ENCODE assay signal across 30 cellular contexts in genomic region chr9:98961513-98962180, GRCh38. TPM values are rescaled to one million over a fixed set of nuclear protein-coding genes. Genes with fewer than 3 reads are reported as not detected.
DNase-seq lines count a peak whose midpoint lies in the region; ATAC-seq and TF ChIP-seq lines count a peak whose summit lies in the region.
"Had no signal": no experiment of that assay in that cellular context is flagged by ENCODE, and none has a peak within 500 bp of the region (broad histone marks: within the 10 kb centered on the region; RNA-seq: fewer than 3 reads in every experiment).

No MANE protein-coding gene starts in this region.

- TF ChIP-seq POLR2A in esophagus squamous epithelium (IDR thresholded peaks at IDR 0.05), result no peak

- peaks cover 57% of the 10 kb centered on the region for H3K4me1 Mint-ChIP-seq in nephron
- H3K4me1 Mint-ChIP-seq: activated CD4-positive, alpha-beta T cell treated with anti-CD3 and anti-CD28 coated beads, Interleukin-2, amount 10 ng/mL, durations not matched to agents 7 days and 5 days; activated naive CD8-positive, alpha-beta T cell treated with anti-CD3 and anti-CD28 coated beads for 36 hours; activated T-helper 17 cell treated with anti-CD3 and anti-CD28 coated beads, Interleukin-2, amount 50 U/mL, for 72 hours; IgD-negative memory B cell had no signal

- intact Hi-C loops in esophagus squamous epithelium (cut with DNase I), result no loop called here

- peak overlapping the region in 1 of 3 experiments; percentile 5 for H3K4me3 Mint-ChIP-seq in nephron
- H3K4me3 Mint-ChIP-seq: activated CD4-positive, alpha-beta T cell treated with anti-CD3 and anti-CD28 coated beads, Interleukin-2, amount 10 ng/mL, durations not matched to agents 7 days and 5 days; activated naive CD8-positive, alpha-beta T cell treated with anti-CD3 and anti-CD28 coated beads for 36 hours; activated T-helper 17 cell treated with anti-CD3 and anti-CD28 coated beads, Interleukin-2, amount 50 U/mL, for 72 hours; IgD-negative memory B cell had no signal

- H3K27ac Mint-ChIP-seq in nephron, result peak overlapping the region in 2 of 3 experiments; percentile 68 to 78
- H3K27ac Mint-ChIP-seq: activated CD4-positive, alpha-beta T cell treated with anti-CD3 and anti-CD28 coated beads, Interleukin-2, amount 10 ng/mL, durations not matched to agents 7 days and 5 days; activated naive CD8-positive, alpha-beta T cell treated with anti-CD3 and anti-CD28 coated beads for 36 hours; activated T-helper 17 cell treated with anti-CD3 and anti-CD28 coated beads, Interleukin-2, amount 50 U/mL, for 72 hours; IgD-negative memory B cell had no signal

- H3K27me3 Mint-ChIP-seq in nephron (ENCODE audit: low read depth), result no peaks in the 10 kb centered on the region
- H3K27me3 Mint-ChIP-seq: activated naive CD8-positive, alpha-beta T cell treated with anti-CD3 and anti-CD28 coated beads for 36 hours had no signal

- H3K4me1 ChIP-seq in SJSA1 (replicated peaks) (peaks cover 59% of the 10 kb centered on the region), esophagus squamous epithelium (peaks cover 0 to 75% (median 39%) of the 10 kb centered on the region in 3 donors), subcutaneous abdominal adipose tissue (ENCODE audit: control insufficient read depth in 5 of 5, insufficient read depth in 5 of 5, low read length in 5 of 5) (peaks cover 18 to 85% (median 79%) of the 10 kb centered on the region in 5 donors)
- H3K4me1 ChIP-seq: foreskin keratinocyte, psoas muscle, thyroid gland had no signal

- H3K9me3 Mint-ChIP-seq in nephron, result peaks cover 9% of the 10 kb centered on the region
- H3K9me3 Mint-ChIP-seq: activated CD4-positive, alpha-beta T cell treated with anti-CD3 and anti-CD28 coated beads, Interleukin-2, amount 10 ng/mL, durations not matched to agents 7 days and 5 days; activated naive CD8-positive, alpha-beta T cell treated with anti-CD3 and anti-CD28 coated beads for 36 hours; activated T-helper 17 cell treated with anti-CD3 and anti-CD28 coated beads, Interleukin-2, amount 50 U/mL, for 72 hours had no signal

- ATAC-seq in GM18520 (IDR thresholded peaks at IDR 0.05; ENCODE audit: unreplicated experiment), result no peak
- ATAC-seq in left lobe of liver, result no peak
- ATAC-seq: activated T-helper 17 cell treated with anti-CD3 and anti-CD28 coated beads, Interleukin-2, amount 50 U/mL, for 72 hours; foreskin keratinocyte; lower lobe of right lung had no signal

- no peak for DNase-seq in SJSA1 (ENCODE audit: low read depth in 1 of 2, low spot score in 2 of 2)
- no peak for DNase-seq in esophagus squamous epithelium (lab: John Stamatoyannopoulos, UW)
- no peak for DNase-seq in left lobe of liver (ENCODE audit: low spot score)
- DNase-seq in NCI-H345 treated with DMSO at 0.1 percent for 48 hours (lab: John Stamatoyannopoulos, UW; ENCODE audit: unreplicated experiment), result no peak
- no peak for DNase-seq in SIG-M5 treated with dmso at 0.1 percent for 504 hours (lab: John Stamatoyannopoulos, UW; ENCODE audit: unreplicated experiment)
- DNase-seq: activated CD4-positive, alpha-beta T cell treated with anti-CD3 and anti-CD28 coated beads, Interleukin-2, amount 10 ng/mL, durations not matched to agents 7 days and 5 days; activated CD8-positive, alpha-beta memory T cell treated with anti-CD3 and anti-CD28 coated beads, Interleukin-2, amount 50 U/mL, for 4 hours; activated naive CD8-positive, alpha-beta T cell treated with anti-CD3 and anti-CD28 coated beads for 36 hours; central memory CD4-positive, alpha-beta T cell; foreskin keratinocyte; hypothalamus; lower lobe of right lung; NCI-H1105 treated with DMSO at 0.1 percent for 48 hours; NCI-H2029 treated with DMSO at 0.1 percent for 48 hours; NCI-H226; NCI-H748 treated with DMSO at 0.1 percent for 48 hours; psoas muscle; stimulated activated CD4-positive, alpha-beta T cell treated with anti-CD3 and anti-CD28 coated beads, Interleukin-12 subunit alpha, Interleukin-12 subunit beta, amount 100 ng/mL, for 4 hours; stimulated activated CD4-positive, alpha-beta T cell treated with anti-CD3 and anti-CD28 coated beads, Interleukin-4, amount 100 ng/mL, for 24 hours; stimulated activated naive CD4-positive, alpha-beta T cell; T-helper 9 cell; thyroid gland; WERI-Rb-1 had no signal

- no peak for TF ChIP-seq CTCF in esophagus squamous epithelium (IDR thresholded peaks at IDR 0.05)
- TF ChIP-seq CTCF in nephron (IDR thresholded peaks at IDR 0.05; ENCODE audit: unreplicated experiment in 3 of 3), result no peak

- WGBS in esophagus squamous epithelium, 2 donors, result 72 to 78% methylated on average over 12 to 14 of the region's 16 CpGs

- no peaks in the 10 kb centered on the region for H3K27me3 ChIP-seq in SJSA1 (replicated peaks)
- peaks cover 0 to 7% (median 0%) of the 10 kb centered on the region in 4 donors for H3K27me3 ChIP-seq in esophagus squamous epithelium
- H3K27me3 ChIP-seq in subcutaneous abdominal adipose tissue (ENCODE audit: control insufficient read depth in 5 of 5, insufficient read depth in 4 of 5, low read length in 5 of 5), result no peaks in the 10 kb centered on the region
- H3K27me3 ChIP-seq: ascending aorta, foreskin keratinocyte, thyroid gland had no signal

- H3K36me3 ChIP-seq in SJSA1 (no peaks in the 10 kb centered on the region), esophagus squamous epithelium (no peaks in the 10 kb centered on the region), subcutaneous abdominal adipose tissue (ENCODE audit: control insufficient read depth in 5 of 5, insufficient read depth in 5 of 5, low read length in 5 of 5) (peaks cover 0 to 7% (median 5%) of the 10 kb centered on the region in 5 donors)
- H3K36me3 ChIP-seq: ascending aorta, lower lobe of right lung, neutrophil, thyroid gland, WERI-Rb-1 had no signal

- H3K9ac ChIP-seq in subcutaneous abdominal adipose tissue (ENCODE audit: low read length in 5 of 5), result peak overlapping the region in 1 of 5 donors; percentile 8

- H3K4me3 ChIP-seq in SJSA1 (no peak overlapping the region), esophagus squamous epithelium (no peak overlapping the region), subcutaneous abdominal adipose tissue (ENCODE audit: low read depth in 1 of 5, low read length in 5 of 5) (no peak overlapping the region)
- H3K4me3 ChIP-seq: ascending aorta, lower lobe of right lung, psoas muscle, thyroid gland had no signal

- H3K27ac ChIP-seq in SJSA1 (peak overlapping the region; percentile 3), esophagus squamous epithelium (peak overlapping the region; percentile 39 to 89 (median 82)), subcutaneous abdominal adipose tissue (ENCODE audit: low read depth, low read length) (peak overlapping the region; percentile 52)
- H3K27ac ChIP-seq: ascending aorta, foreskin keratinocyte, lower lobe of right lung, neutrophil, psoas muscle, WERI-Rb-1 had no signal

- H3K36me3 Mint-ChIP-seq in nephron (ENCODE audit: low read depth), result no peaks in the 10 kb centered on the region
- H3K36me3 Mint-ChIP-seq: activated naive CD8-positive, alpha-beta T cell treated with anti-CD3 and anti-CD28 coated beads for 36 hours; IgD-negative memory B cell had no signal

- H3K9me3 ChIP-seq in SJSA1 (replicated peaks) (no peaks in the 10 kb centered on the region; the same call in 1 of the 2 replicates), esophagus squamous epithelium (peaks cover 0 to 4% (median 0%) of the 10 kb centered on the region in 3 donors), subcutaneous abdominal adipose tissue (ENCODE audit: control insufficient read depth in 5 of 5, low read length in 5 of 5) (peaks cover 0 to 8% (median 7%) of the 10 kb centered on the region in 5 donors)
- H3K9me3 ChIP-seq: ascending aorta, neutrophil, psoas muscle, thyroid gland had no signal

RNA-seq across cellular contexts. Expression of gene COL15A1, which starts 17.9 kb away (rescaled TPM):
- 0.22 and 0.50 TPM in 2 replicates for total RNA-seq in SJSA1 (2014; rRNA removed; shearing (Covaris generic))
- total RNA-seq in esophagus squamous epithelium (10 to 100 TPM in 2 of 4 donors, 1 to 10 TPM in 2; 3.4 to 33.2 (median 9.7) TPM), left lobe of liver (0.23 TPM)
- total RNA-seq: foreskin keratinocyte had no signal

Comparison
In these comparisons a context has a peak if more than half of its experiments do, and no peak if none do; other contexts are left out.
1. H3K27ac ChIP-seq: peak in every context shown above with its lines; median percentile 82 in esophagus squamous epithelium; 52 in subcutaneous abdominal adipose tissue; 3 in SJSA1.